ENCODE assay signal across 8 cellular contexts in the genomic region with DNA sequence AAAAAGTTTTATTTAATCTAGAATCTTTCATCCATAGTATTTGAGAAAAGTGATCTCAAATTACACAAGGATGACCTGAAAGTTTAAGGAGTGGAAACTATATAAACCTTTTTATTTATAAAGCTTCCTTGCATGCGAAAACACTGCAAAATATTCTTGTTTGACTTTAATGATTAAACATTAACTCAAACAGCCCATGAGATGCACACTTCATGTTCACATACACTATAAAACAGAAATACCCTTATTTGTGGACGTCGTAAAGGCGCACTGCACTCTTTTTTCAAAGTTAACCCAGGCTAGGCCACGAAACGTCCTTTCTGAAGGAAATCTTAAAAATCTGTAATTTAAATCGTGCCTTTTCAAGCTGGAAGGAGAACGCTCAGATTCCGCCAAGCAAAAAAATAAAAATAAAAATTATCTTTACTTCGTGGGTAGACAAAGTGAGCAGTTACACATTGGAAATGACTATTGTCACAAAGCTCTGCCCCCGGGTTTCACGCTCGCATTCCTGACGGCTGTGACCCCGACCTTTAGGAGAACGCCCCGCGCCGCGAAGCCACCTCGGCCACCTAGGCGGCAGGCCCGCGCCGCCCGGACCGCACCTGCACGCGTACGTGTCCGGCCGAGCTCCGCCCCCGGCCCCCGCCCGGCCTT. TPM values are rescaled to one million over a fixed set of nuclear protein-coding genes. Genes with fewer than 3 reads are reported as not detected.
DNase-seq lines count a peak whose midpoint lies in the region; ATAC-seq, FAIRE-seq and TF ChIP-seq lines count a peak whose summit lies in the region.

No MANE protein-coding gene starts in this region.

- H3K4me2 ChIP-seq in DOHH2 (ENCODE audit: low read length) (peak overlapping the region; percentile 87), OCI-LY3 (ENCODE audit: low read length) (peak overlapping the region; percentile 80)

- H3F3A ChIP-seq in DOHH2 (ENCODE audit: control insufficient read depth, insufficient read depth), result peaks cover 5% of the 10 kb centered on the region; the same call in 1 of the 2 replicates

- DNase-seq in choroid plexus epithelial cell (ENCODE audit: low read depth) (no peak), naive B cell (no peak), NCI-H345 treated with DMSO at 0.1 percent for 48 hours (lab: John Stamatoyannopoulos, UW; ENCODE audit: unreplicated experiment) (no peak), NCI-H146 treated with DMSO at 0.1 percent for 48 hours (lab: John Stamatoyannopoulos, UW; ENCODE audit: unreplicated experiment) (no peak), H54 (ENCODE audit: insufficient read length, low spot score) (no peak)

- H3K79me2 ChIP-seq in DOHH2 (ENCODE audit: control insufficient read depth, low read length) (peaks cover 57% of the 10 kb centered on the region), OCI-LY3 (ENCODE audit: low read length) (peaks cover 57% of the 10 kb centered on the region)

- peak in 1 of 2 donors; percentile 3 for ATAC-seq in naive B cell (ENCODE audit: low read depth in 2 of 2)
- ATAC-seq in HG02885 (IDR thresholded peaks at IDR 0.05; ENCODE audit: poor library complexity, unreplicated experiment), result no peak

- H3K4me3 ChIP-seq in DOHH2 (ENCODE audit: low read length), result peak overlapping the region; percentile 74
- H3K4me3 ChIP-seq in OCI-LY3 (ENCODE audit: low read length), result peak overlapping the region; percentile 90
- H3K4me3 ChIP-seq in choroid plexus epithelial cell (ENCODE audit: low read depth, low read length), result peak overlapping the region; percentile 85

- peak overlapping the region; percentile 73 to 93 (median 84) for H3K4me3 Mint-ChIP-seq in naive B cell

- peaks cover 11 to 38% (median 16%) of the 10 kb centered on the region in 3 donors for H3K4me1 Mint-ChIP-seq in naive B cell

- H3K9me2 ChIP-seq in DOHH2 (replicated peaks; ENCODE audit: control insufficient read depth, low read length), result no peaks in the 10 kb centered on the region

- FAIRE-seq in H54 (lab: Jason Lieb, UNC), result no peak

- TF ChIP-seq POLR2A in H54 (IDR thresholded peaks at IDR 0.05; ENCODE audit: low read depth, low read length), result no peak

- H3K36me3 ChIP-seq in DOHH2 (ENCODE audit: control insufficient read depth, low read length), result peaks cover 34% of the 10 kb centered on the region
- peaks cover 18% of the 10 kb centered on the region for H3K36me3 ChIP-seq in OCI-LY3 (replicated peaks; ENCODE audit: low read depth, low read length)

- TF ChIP-seq CTCF in DOHH2 (IDR thresholded peaks at IDR 0.05; ENCODE audit: low read depth, low read length, poor library complexity, severe bottlenecking) (no peak), OCI-LY3 (IDR thresholded peaks at IDR 0.05; ENCODE audit: low read depth, low read length) (no peak), choroid plexus epithelial cell (conservative IDR thresholded peaks at IDR 0.05; ENCODE audit: low read depth, low read length) (no peak)

- H3K9me3 Mint-ChIP-seq in naive B cell, result no peaks in the 10 kb centered on the region

- H3K27ac Mint-ChIP-seq in naive B cell, result peak overlapping the region; percentile 86 to 96 (median 92)

- H3K9ac ChIP-seq in OCI-LY3 (ENCODE audit: low read length), result peak overlapping the region; percentile 73

- no peak overlapping the region for H2AFZ ChIP-seq in OCI-LY3 (ENCODE audit: low read depth, low read length)

- H3K9me3 ChIP-seq in DOHH2 (ENCODE audit: control insufficient read depth, insufficient read depth, low read length) (no peaks in the 10 kb centered on the region), OCI-LY3 (ENCODE audit: insufficient read depth, low read length) (no peaks in the 10 kb centered on the region)

- no peaks in the 10 kb centered on the region for H3K27me3 Mint-ChIP-seq in naive B cell

- H3K27ac ChIP-seq in DOHH2 (ENCODE audit: low read depth, low read length), result peak overlapping the region; percentile 68
- H3K27ac ChIP-seq in OCI-LY3 (ENCODE audit: low read length), result peak overlapping the region; percentile 42

- H3K27me3 ChIP-seq in DOHH2 (ENCODE audit: control insufficient read depth, low read length), result no peaks in the 10 kb centered on the region
- H3K27me3 ChIP-seq in OCI-LY3 (ENCODE audit: low read depth, low read length), result no peaks in the 10 kb centered on the region

- H3K36me3 Mint-ChIP-seq in naive B cell, result no peaks in the 10 kb centered on the region

- H4K20me1 ChIP-seq in DOHH2 (ENCODE audit: control insufficient read depth, insufficient read depth, low read depth, low read length), result peaks cover 15% of the 10 kb centered on the region
- peaks cover 23% of the 10 kb centered on the region for H4K20me1 ChIP-seq in OCI-LY3 (ENCODE audit: insufficient read depth, low read length)

- H3K4me1 ChIP-seq in DOHH2 (ENCODE audit: control insufficient read depth, low read length), result peaks cover 15% of the 10 kb centered on the region
- H3K4me1 ChIP-seq in OCI-LY3 (ENCODE audit: low read length), result peaks cover 19% of the 10 kb centered on the region

RNA-seq across cellular contexts. Expression of a gene that starts 0.7 kb away (rescaled TPM):
- polyA plus RNA-seq in naive B cell (ENCODE audit: low read depth in 6 of 6), result 10 to 100 TPM; 12.4 to 40.5 (median 30.7) TPM

RNA-seq across cellular contexts. Expression of a gene that starts 12.6 kb away (rescaled TPM):
- 10 to 100 TPM; 53.5 to 68.1 (median 57.3) TPM for polyA plus RNA-seq in naive B cell (ENCODE audit: low read depth in 6 of 6)
